ENCODE assay signal across 29 cellular contexts in the genomic region with DNA sequence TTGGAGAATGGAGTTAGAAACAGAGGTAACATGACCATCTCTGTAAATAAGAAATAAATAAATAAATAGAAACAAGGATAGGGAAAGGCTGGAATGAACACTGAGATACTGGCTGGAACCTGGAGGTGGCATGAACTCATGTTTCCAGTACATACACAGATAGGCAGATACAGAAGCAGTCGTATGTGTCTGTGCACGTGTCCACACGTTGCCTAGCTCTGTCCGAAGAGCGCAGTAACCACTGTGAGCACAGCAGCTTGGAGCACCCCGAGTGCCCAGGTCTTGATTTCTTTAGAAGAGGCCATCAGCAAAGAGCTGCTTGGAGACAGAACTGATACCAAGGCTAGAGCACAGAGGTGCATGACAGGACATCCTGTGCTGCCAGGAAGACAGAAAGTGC. TPM values are rescaled to one million over a fixed set of nuclear protein-coding genes. Genes with fewer than 3 reads are reported as not detected.
"Had no signal": no experiment of that assay in that cellular context is flagged by ENCODE, and none has a peak within 500 bp of the region (broad histone marks: within the 10 kb centered on the region; RNA-seq: fewer than 3 reads in every experiment).

No MANE protein-coding gene starts in this region.

- ATAC-seq: activated CD4-positive, alpha-beta T cell treated with anti-CD3 and anti-CD28 coated beads for 36 hours; activated CD4-positive, CD25-positive, alpha-beta regulatory T cell treated with anti-CD3 and anti-CD28 coated beads, Interleukin-2, amount 50 U/mL, for 24 hours; activated CD8-positive, alpha-beta T cell treated with anti-CD3 and anti-CD28 coated beads, Interleukin-2, amount 10 ng/mL, durations not matched to agents 7 days and 5 days; activated T-cell treated with anti-CD3 and anti-CD28 coated beads, Interleukin-2, amount 50 U/mL, for 4 hours; K562; PC-3; WTC11 had no signal

- H3K27me3 Mint-ChIP-seq: activated CD4-positive, alpha-beta T cell treated with anti-CD3 and anti-CD28 coated beads for 36 hours; activated CD4-positive, alpha-beta T cell treated with anti-CD3 and anti-CD28 coated beads, Interleukin-2, amount 10 ng/mL, durations not matched to agents 7 days and 5 days; activated naive CD4-positive, alpha-beta T cell treated with anti-CD3 and anti-CD28 coated beads, Interleukin-2, amount 50 U/mL, for 24 hours; activated naive CD8-positive, alpha-beta T cell treated with anti-CD3 and anti-CD28 coated beads, Interleukin-2, amount 10 ng/mL, durations not matched to agents 7 days and 5 days had no signal

- FAIRE-seq: K562, TTC549 had no signal

- H3K27me3 ChIP-seq: ascending aorta, cardiac muscle cell, Peyer's patch had no signal

- H3K4me1 Mint-ChIP-seq: activated CD4-positive, alpha-beta T cell treated with anti-CD3 and anti-CD28 coated beads for 36 hours; WTC11 had no signal

- H3K9me3 ChIP-seq: ascending aorta, Peyer's patch had no signal

- H3K4me3 Mint-ChIP-seq: activated CD4-positive, alpha-beta T cell treated with anti-CD3 and anti-CD28 coated beads for 36 hours; activated CD4-positive, alpha-beta T cell treated with anti-CD3 and anti-CD28 coated beads, Interleukin-2, amount 10 ng/mL, durations not matched to agents 7 days and 5 days; activated CD8-positive, alpha-beta T cell treated with anti-CD3 and anti-CD28 coated beads, Interleukin-2, amount 10 ng/mL, durations not matched to agents 7 days and 5 days; activated naive CD4-positive, alpha-beta T cell treated with anti-CD3 and anti-CD28 coated beads, Interleukin-2, amount 50 U/mL, for 24 hours; activated naive CD8-positive, alpha-beta T cell treated with anti-CD3 and anti-CD28 coated beads, Interleukin-2, amount 10 ng/mL, durations not matched to agents 7 days and 5 days; activated T-cell treated with anti-CD3 and anti-CD28 coated beads, Interleukin-2, amount 50 U/mL, for 4 hours; T-helper 2 cell treated with Interferon-gamma antibody and Interleukin-4, amounts not matched to agents 5 μg/mL and 100 μg/mL, for 36 hours; WTC11 had no signal

- H3K4me1 ChIP-seq: Peyer's patch had no signal

- H3K27ac ChIP-seq: ascending aorta, cardiac muscle cell, Peyer's patch had no signal

- H3K27ac Mint-ChIP-seq: activated CD4-positive, alpha-beta T cell treated with anti-CD3 and anti-CD28 coated beads for 36 hours; activated CD4-positive, alpha-beta T cell treated with anti-CD3 and anti-CD28 coated beads, Interleukin-2, amount 10 ng/mL, durations not matched to agents 7 days and 5 days; activated naive CD4-positive, alpha-beta T cell treated with anti-CD3 and anti-CD28 coated beads, Interleukin-2, amount 50 U/mL, for 24 hours; activated naive CD8-positive, alpha-beta T cell treated with anti-CD3 and anti-CD28 coated beads, Interleukin-2, amount 10 ng/mL, durations not matched to agents 7 days and 5 days; T-helper 2 cell treated with Interferon-gamma antibody and Interleukin-4, amounts not matched to agents 5 μg/mL and 100 μg/mL, for 36 hours; WTC11 had no signal

- H3K4me3 ChIP-seq: ascending aorta, cardiac muscle cell, K562, Peyer's patch had no signal

- DNase-seq: activated CD4-positive, alpha-beta T cell treated with anti-CD3 and anti-CD28 coated beads for 36 hours; activated CD4-positive, alpha-beta T cell treated with anti-CD3 and anti-CD28 coated beads, Interleukin-2, amount 10 ng/mL, durations not matched to agents 7 days and 5 days; activated CD4-positive, alpha-beta T cell treated with anti-CD3 and anti-CD28 coated beads, Interleukin-2, amount 50 U/mL, for 48 hours; activated CD8-positive, alpha-beta T cell treated with anti-CD3 and anti-CD28 coated beads, Interleukin-2, amount 10 ng/mL, durations not matched to agents 7 days and 5 days; activated effector memory CD4-positive, alpha-beta T cell treated with anti-CD3 and anti-CD28 coated beads, Interleukin-2, amount 50 U/mL, for 16 hours; activated naive CD4-positive, alpha-beta T cell treated with Interleukin-2 at 50 U/mL for 16 hours; activated naive CD8-positive, alpha-beta T cell treated with anti-CD3 and anti-CD28 coated beads, Interleukin-2, amount 10 ng/mL, durations not matched to agents 7 days and 5 days; activated T-cell treated with anti-CD3 and anti-CD28 coated beads, Interleukin-2, amount 50 U/mL, for 4 hours; amygdala; NCI-H1092 treated with DMSO at 0.1 percent for 48 hours; NCI-H1417; NCI-H146; NCI-H187; NCI-H2081; NCI-H345; NCI-H524 treated with DMSO at 0.1 percent for 48 hours; PC-3; Peyer's patch; RPMI8226 had no signal

RNA-seq across cellular contexts. Expression of a gene that starts 37.1 kb away (rescaled TPM):
- total RNA-seq: activated CD4-positive, alpha-beta T cell treated with anti-CD3 and anti-CD28 coated beads for 36 hours; activated CD4-positive, alpha-beta T cell treated with anti-CD3 and anti-CD28 coated beads, Interleukin-2, amount 10 ng/mL, durations not matched to agents 7 days and 5 days; activated CD8-positive, alpha-beta T cell treated with anti-CD3 and anti-CD28 coated beads, Interleukin-2, amount 10 ng/mL, durations not matched to agents 7 days and 5 days; activated naive CD8-positive, alpha-beta T cell treated with anti-CD3 and anti-CD28 coated beads, Interleukin-2, amount 10 ng/mL, durations not matched to agents 7 days and 5 days; activated T-cell treated with anti-CD3 and anti-CD28 coated beads, Interleukin-2, amount 50 U/mL, for 4 hours; ascending aorta; cardiac muscle cell; K562; NCI-H460; PC-3; Peyer's patch; T-helper 1 cell treated with Interleukin-12 subunit alpha and Interleukin-12 subunit beta and Interleukin-4 antibody, amounts not matched to agents 30 ng/mL and 1 ng/mL, for 36 hours; WTC11 had no signal
- polyA plus RNA-seq: cardiac muscle cell had no signal
